ENCODE assay signal across 1 cellular context in the genomic region with DNA sequence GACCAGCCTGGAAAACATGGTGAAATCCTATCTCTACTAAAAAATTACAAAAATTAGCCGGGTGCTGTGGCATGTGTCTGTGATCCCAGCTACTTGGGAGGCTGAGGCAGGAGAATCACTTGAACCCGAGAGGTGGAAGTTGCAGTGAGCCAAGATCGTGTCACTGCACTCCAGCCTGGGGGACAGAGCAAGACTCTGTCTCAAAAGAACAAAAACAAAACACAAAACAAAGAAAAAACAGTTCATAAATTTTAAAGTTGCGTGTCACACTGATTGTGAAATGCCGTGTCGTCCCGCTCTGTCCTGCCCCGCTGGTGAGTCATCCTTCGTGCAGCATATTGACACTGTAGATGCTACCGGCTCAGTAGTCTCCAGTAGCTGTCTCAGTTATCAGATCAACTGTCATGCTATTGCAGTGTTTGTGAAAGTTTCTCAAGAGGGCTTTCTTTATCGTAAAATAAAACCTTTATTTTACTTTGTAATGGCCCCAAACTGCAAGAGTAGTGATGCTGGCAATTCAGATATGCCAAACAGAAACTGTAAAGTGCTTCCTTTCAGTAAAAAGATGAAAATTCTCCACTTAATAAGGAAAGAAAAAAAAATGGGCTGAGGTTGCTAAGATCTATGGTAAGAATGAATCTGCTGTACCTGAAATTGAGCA.
TF ChIP-seq lines count a peak whose summit lies in the region.

No MANE protein-coding gene starts in this region.

TF ChIP-seq in HepG2, 621 proteins besides CTCF, POLR2A, EP300 and RAD21 (continued from another document):
- TF ChIP-seq ZNF773 (CRISPR knock-in tag; IDR thresholded peaks at IDR 0.05; ENCODE audit: borderline replicate concordance) (no peak), HMG20B (CRISPR knock-in tag; conservative IDR thresholded peaks at IDR 0.05) (peak; percentile 34; the same call in 1 of the 2 replicates), GMEB2 (CRISPR knock-in tag; IDR thresholded peaks at IDR 0.05; ENCODE audit: low read depth) (no peak), ZNF496 (CRISPR knock-in tag; IDR thresholded peaks at IDR 0.05; ENCODE audit: insufficient replicate concordance) (no peak), JARID2 (CRISPR knock-in tag; IDR thresholded peaks at IDR 0.05; ENCODE audit: insufficient replicate concordance) (no peak), ZNF577 (CRISPR knock-in tag; IDR thresholded peaks at IDR 0.05; ENCODE audit: borderline replicate concordance, low read depth) (no peak), ZNF605 (CRISPR knock-in tag; IDR thresholded peaks at IDR 0.05) (no peak), IRX3 (CRISPR knock-in tag; IDR thresholded peaks at IDR 0.05; ENCODE audit: borderline replicate concordance, low read depth) (no peak), ESRRA (CRISPR knock-in tag; IDR thresholded peaks at IDR 0.05; ENCODE audit: low read depth) (no peak), KMT2B (CRISPR knock-in tag; IDR thresholded peaks at IDR 0.05) (0 out of 2 replicates have a peak, but pooled peaks have one; percentile 30), ATAD3A (CRISPR knock-in tag; IDR thresholded peaks at IDR 0.05) (no peak), HNRNPH1 (optimal IDR thresholded peaks at IDR 0.05; ENCODE audit: low read depth, low read length) (no peak), FOXO4 (CRISPR knock-in tag; conservative IDR thresholded peaks at IDR 0.05) (no peak), ZNF652 (CRISPR knock-in tag; IDR thresholded peaks at IDR 0.05; ENCODE audit: borderline replicate concordance, low read depth) (no peak), KDM3A (CRISPR knock-in tag; IDR thresholded peaks at IDR 0.05; ENCODE audit: low read depth) (no peak)
- TF ChIP-seq, protein P1, sequence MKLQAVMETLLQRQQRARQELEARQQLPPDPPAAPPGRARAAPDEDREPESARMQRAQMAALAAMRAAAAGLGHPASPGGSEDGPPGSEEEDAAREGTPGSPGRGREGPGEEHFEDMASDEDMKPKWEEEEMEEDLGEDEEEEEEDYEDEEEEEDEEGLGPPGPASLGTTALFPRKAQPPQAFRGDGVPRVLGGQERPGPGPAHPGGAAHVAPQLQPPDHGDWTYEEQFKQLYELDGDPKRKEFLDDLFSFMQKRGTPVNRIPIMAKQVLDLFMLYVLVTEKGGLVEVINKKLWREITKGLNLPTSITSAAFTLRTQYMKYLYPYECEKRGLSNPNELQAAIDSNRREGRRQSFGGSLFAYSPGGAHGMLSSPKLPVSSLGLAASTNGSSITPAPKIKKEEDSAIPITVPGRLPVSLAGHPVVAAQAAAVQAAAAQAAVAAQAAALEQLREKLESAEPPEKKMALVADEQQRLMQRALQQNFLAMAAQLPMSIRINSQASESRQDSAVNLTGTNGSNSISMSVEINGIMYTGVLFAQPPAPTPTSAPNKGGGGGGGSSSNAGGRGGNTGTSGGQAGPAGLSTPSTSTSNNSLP (IDR thresholded peaks at IDR 0.05; ENCODE audit: low read depth, low read length), result no peak
- TF ChIP-seq, protein P2, sequence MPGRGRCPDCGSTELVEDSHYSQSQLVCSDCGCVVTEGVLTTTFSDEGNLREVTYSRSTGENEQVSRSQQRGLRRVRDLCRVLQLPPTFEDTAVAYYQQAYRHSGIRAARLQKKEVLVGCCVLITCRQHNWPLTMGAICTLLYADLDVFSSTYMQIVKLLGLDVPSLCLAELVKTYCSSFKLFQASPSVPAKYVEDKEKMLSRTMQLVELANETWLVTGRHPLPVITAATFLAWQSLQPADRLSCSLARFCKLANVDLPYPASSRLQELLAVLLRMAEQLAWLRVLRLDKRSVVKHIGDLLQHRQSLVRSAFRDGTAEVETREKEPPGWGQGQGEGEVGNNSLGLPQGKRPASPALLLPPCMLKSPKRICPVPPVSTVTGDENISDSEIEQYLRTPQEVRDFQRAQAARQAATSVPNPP (CRISPR knock-in tag; IDR thresholded peaks at IDR 0.05), result no peak
